In the genomic region with DNA sequence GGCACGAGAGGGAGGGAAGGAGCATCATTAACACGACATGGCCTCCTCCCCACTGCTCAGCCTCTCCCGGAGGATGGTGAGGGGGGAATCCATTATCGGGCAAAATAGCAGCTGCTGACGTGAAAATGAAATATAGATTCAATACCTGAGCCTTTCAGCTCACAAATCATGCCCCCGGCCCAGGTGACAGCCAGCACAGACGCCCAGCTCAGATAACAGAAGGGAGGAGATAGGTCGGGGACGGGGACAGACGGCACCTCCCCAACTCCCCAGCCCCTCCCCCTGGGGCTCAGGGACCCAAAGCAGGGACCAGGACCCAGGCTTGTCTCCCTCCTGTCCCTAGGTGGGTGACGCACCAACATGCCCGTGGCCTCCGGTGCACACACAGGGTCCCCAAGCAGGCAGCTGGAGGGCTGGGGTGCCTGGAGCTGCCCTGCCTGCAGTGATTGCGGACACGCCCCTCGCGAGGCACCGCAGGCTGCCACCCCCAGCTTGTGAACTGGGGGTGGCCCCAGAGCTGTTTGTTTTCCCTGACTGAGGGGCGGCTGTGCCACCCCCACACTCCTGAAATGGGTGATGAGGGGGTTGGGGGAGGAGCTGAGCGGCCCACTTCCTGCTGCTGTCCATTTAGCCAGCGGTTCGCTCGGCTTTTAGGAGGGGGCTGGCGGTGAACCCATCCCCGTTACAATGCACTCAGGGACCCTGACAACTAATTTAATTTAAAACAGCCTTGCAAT, we compare ENCODE assay signal across 13 cellular contexts. TPM values are rescaled to one million over a fixed set of nuclear protein-coding genes. Genes with fewer than 3 reads are reported as not detected.
A peak's percentile ranks its signal among the peaks of the same experiment; 100 is the strongest.
DNase-seq lines count a peak whose midpoint lies in the region; ATAC-seq and TF ChIP-seq lines count a peak whose summit lies in the region.
"Had no signal": no experiment of that assay in that cellular context is flagged by ENCODE, and none has a peak within 500 bp of the region (broad histone marks: within the 10 kb centered on the region; RNA-seq: fewer than 3 reads in every experiment).

No MANE protein-coding gene starts in this region.

- no peaks in the 10 kb centered on the region for H3K9me3 ChIP-seq in A673 (ENCODE audit: low read depth, low read length, poor library complexity, severe bottlenecking)
- H3K9me3 ChIP-seq in BLaER1, result no peaks in the 10 kb centered on the region
- H3K9me3 ChIP-seq: SJCRH30 had no signal

- TF ChIP-seq CTCF in A673 (conservative IDR thresholded peaks at IDR 0.05; ENCODE audit: low read depth, low read length), result no peak

- H3K27ac ChIP-seq in A673 (ENCODE audit: low read depth, low read length, poor library complexity, severe bottlenecking) (peak overlapping the region; percentile 41), BLaER1 (no peak overlapping the region)
- H3K27ac ChIP-seq: RWPE1, SJCRH30 had no signal

- no peaks in the 10 kb centered on the region for H3K27me3 ChIP-seq in A673 (replicated peaks; ENCODE audit: insufficient read depth, low read depth, low read length, poor library complexity)
- no peaks in the 10 kb centered on the region for H3K27me3 ChIP-seq in BLaER1
- H3K27me3 ChIP-seq: SJCRH30 had no signal

- no TSS peak for BruUV-seq in A673 (replicated peaks; lab: Mats Ljungman, UMichigan)

- CTCF ChIA-PET in A673 (lab: Charles Lee), result no interaction called here

- no peak overlapping the region for H3K9ac ChIP-seq in BLaER1

- H3K36me3 ChIP-seq in A673 (ENCODE audit: insufficient read depth, low read length, poor library complexity, severe bottlenecking), result no peaks in the 10 kb centered on the region
- H3K36me3 ChIP-seq in BLaER1, result peaks cover 15% of the 10 kb centered on the region; the same call in 1 of the 2 replicates
- H3K36me3 ChIP-seq: SJCRH30 had no signal

- intact Hi-C loops in A673 (cut with micrococcal nuclease; ENCODE audit: unreplicated experiment), result no loop called here

- H4K20me1 ChIP-seq in BLaER1, result peaks cover 99% of the 10 kb centered on the region

- ATAC-seq in HG03378 (IDR thresholded peaks at IDR 0.05; ENCODE audit: unreplicated experiment) (no peak), HG03039 (IDR thresholded peaks at IDR 0.05; ENCODE audit: unreplicated experiment) (no peak)

- DNase-seq in A673 (ENCODE audit: low spot score) (peak; percentile 43), NCI-H69 (lab: John Stamatoyannopoulos, UW) (peak; percentile 85), left kidney (ENCODE audit: low read depth, low spot score) (peak; percentile 67), UCSD-AML1 (lab: John Stamatoyannopoulos, UW; ENCODE audit: unreplicated experiment) (no peak)
- DNase-seq: NCI-H1694; NCI-H526; NK-92 treated with Interleukin-12 subunit alpha and Interleukin-12 subunit beta, amount 100 ng/mL, for 24 hours; SJCRH30 had no signal

- POLR2A ChIA-PET in A673 (lab: Charles Lee; ENCODE audit: low non-redundant PET), result interaction anchor here (0.6 kb wide), 1 partner anchor 48 kb away, joined by 3 read pairs; no protein-coding TSS in a partner anchor

- H3K4me2 ChIP-seq in BLaER1, result peak overlapping the region; percentile 26

- H3K4me3 ChIP-seq in A673 (ENCODE audit: low read depth, low read length, poor library complexity, severe bottlenecking) (peak overlapping the region; percentile 9), BLaER1 (no peak overlapping the region)
- H3K4me3 ChIP-seq: SJCRH30 had no signal

- H3K4me1 ChIP-seq in A673 (ENCODE audit: insufficient read depth, low read length, poor library complexity, severe bottlenecking), result peaks cover 48% of the 10 kb centered on the region
- H3K4me1 ChIP-seq in BLaER1, result peaks cover 34% of the 10 kb centered on the region

RNA-seq across cellular contexts. Expression of gene FLRT1, which starts 31.7 kb away (rescaled TPM):
- total RNA-seq in A673 (2021), result 0.45 and 1.9 TPM in 2 replicates
- total RNA-seq: HT1080 had no signal
